22 cellular contexts compared by ENCODE assay signal in the genomic region with DNA sequence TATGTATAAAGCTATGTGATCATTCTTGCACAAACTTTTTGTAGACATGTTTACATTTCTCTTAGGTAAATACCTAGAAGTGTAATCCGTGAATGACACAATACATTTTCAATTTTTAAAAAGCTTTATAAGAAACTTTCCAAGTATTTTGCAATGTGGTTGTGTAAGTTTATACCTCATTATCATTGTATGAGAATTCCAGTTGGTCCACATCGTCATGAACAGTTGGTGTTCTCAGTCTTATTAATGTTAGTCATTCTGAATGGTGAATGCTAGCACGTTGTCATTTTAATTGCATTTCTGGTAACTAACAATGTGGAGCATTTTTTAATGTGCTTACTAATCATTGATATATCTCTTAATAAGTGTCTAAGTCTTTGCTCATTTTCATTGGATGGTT.
"Had no signal": no experiment of that assay in that cellular context is flagged by ENCODE, and none has a peak within 500 bp of the region (broad histone marks: within the 10 kb centered on the region; RNA-seq: fewer than 3 reads in every experiment).

No MANE protein-coding gene starts in this region.

- H3K27me3 ChIP-seq: cardiac muscle cell had no signal

- H3K9ac ChIP-seq: KMS-11 had no signal

- H3K4me2 ChIP-seq: KMS-11 had no signal

- H3K4me3 ChIP-seq: cardiac muscle cell had no signal

- H3K27me3 Mint-ChIP-seq: T-helper 17 cell had no signal

- H3K36me3 ChIP-seq: cardiac muscle cell had no signal

- H3K27ac ChIP-seq: cardiac muscle cell, KMS-11 had no signal

- H3K27ac Mint-ChIP-seq: activated CD8-positive, alpha-beta T cell treated with anti-CD3 and anti-CD28 coated beads, Interleukin-2, amount 10 ng/mL, durations not matched to agents 7 days and 5 days; activated naive CD4-positive, alpha-beta T cell treated with anti-CD3 and anti-CD28 coated beads, Interleukin-2, amount 50 U/mL, for 24 hours; T-helper 17 cell; WTC11 had no signal

- H3K4me1 Mint-ChIP-seq: activated naive CD4-positive, alpha-beta T cell treated with anti-CD3 and anti-CD28 coated beads, Interleukin-2, amount 50 U/mL, for 24 hours; T-helper 17 cell; WTC11 had no signal

- DNase-seq: activated CD4-positive, alpha-beta T cell treated with anti-CD3 and anti-CD28 coated beads for 48 hours; activated CD4-positive, alpha-beta T cell treated with anti-CD3 and anti-CD28 coated beads, Interleukin-2, amount 50 U/mL, for 4 hours; activated CD4-positive, CD25-positive, alpha-beta regulatory T cell treated with anti-CD3 and anti-CD28 coated beads, Interleukin-2, amount 50 U/mL, for 72 hours; activated CD8-positive, alpha-beta memory T cell treated with anti-CD3 and anti-CD28 coated beads, Interleukin-2, amount 50 U/mL, for 48 hours; activated CD8-positive, alpha-beta T cell treated with anti-CD3 and anti-CD28 coated beads, Interleukin-2, amount 10 ng/mL, durations not matched to agents 7 days and 5 days; activated T-cell treated with anti-CD3 and anti-CD28 coated beads, Interleukin-2, amount 50 U/mL, for 1 hour; aorta; MM.1S; NCI-H1105; NCI-H1436; NCI-H1694 treated with DMSO at 0.1 percent for 48 hours; NCI-H2029 treated with DMSO at 0.1 percent for 48 hours; NCI-H510A treated with DMSO at 0.1 percent for 48 hours; NCI-H69; PC-3; SIG-M5; T-helper 17 cell; T-helper 9 cell had no signal

- H3K4me3 Mint-ChIP-seq: activated CD8-positive, alpha-beta T cell treated with anti-CD3 and anti-CD28 coated beads, Interleukin-2, amount 10 ng/mL, durations not matched to agents 7 days and 5 days; activated naive CD4-positive, alpha-beta T cell treated with anti-CD3 and anti-CD28 coated beads, Interleukin-2, amount 50 U/mL, for 24 hours; T-helper 17 cell; WTC11 had no signal

- H3K36me3 Mint-ChIP-seq: activated naive CD4-positive, alpha-beta T cell treated with anti-CD3 and anti-CD28 coated beads, Interleukin-2, amount 50 U/mL, for 24 hours; WTC11 had no signal
